20 cellular contexts compared by ENCODE assay signal in the genomic region with DNA sequence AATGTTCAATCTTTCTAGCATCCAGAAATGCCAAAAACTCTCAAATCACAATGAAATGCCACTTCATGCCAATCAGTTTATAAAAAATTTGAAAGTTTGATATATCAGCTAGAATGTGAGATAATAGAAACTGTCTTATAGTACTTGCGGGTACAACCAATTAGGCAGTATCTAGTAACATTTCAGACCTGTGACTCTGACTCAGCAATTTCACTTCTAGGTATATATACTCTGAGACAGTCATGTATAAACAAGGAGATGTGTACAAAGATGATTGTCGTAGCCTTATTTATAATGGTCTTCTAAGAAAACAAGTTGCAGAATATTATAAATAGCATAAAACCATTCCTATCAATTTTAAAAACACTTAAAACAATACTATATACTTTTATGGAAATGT.
DNase-seq lines count a peak whose midpoint lies in the region; ATAC-seq, FAIRE-seq and TF ChIP-seq lines count a peak whose summit lies in the region.
"Had no signal": no experiment of that assay in that cellular context is flagged by ENCODE, and none has a peak within 500 bp of the region (broad histone marks: within the 10 kb centered on the region; RNA-seq: fewer than 3 reads in every experiment).

No MANE protein-coding gene starts in this region.

- no peak overlapping the region for H3K18ac ChIP-seq in IMR-90 (ENCODE audit: low read depth, low read length)

- H3K56ac ChIP-seq in IMR-90 (ENCODE audit: extremely low read depth, insufficient read depth, low read length): no peak overlapping the region

- no peaks in the 10 kb centered on the region for H3K79me1 ChIP-seq in IMR-90 (ENCODE audit: low read depth in 1 of 2, low read length in 2 of 2)

- CTCF ChIA-PET in A549 (lab: Yijun Ruan, JAX) (no interaction called here), IMR-90 (lab: Yijun Ruan, JAX) (no interaction called here), K562 (lab: Yijun Ruan, JAX; ENCODE audit: low intra/inter-chr PET ratio) (no interaction called here)
- CTCF ChIA-PET in activated CD8-positive, alpha-beta T cell treated with anti-CD3 and anti-CD28 coated beads for 36 hours (lab: Charles Lee): no interaction called here

- H3K9me3 ChIP-seq in A549 (no peaks in the 10 kb centered on the region), IMR-90 (ENCODE audit: control insufficient read depth, insufficient read depth, low read length) (no peaks in the 10 kb centered on the region), K562 (replicated peaks; ENCODE audit: control insufficient read depth, insufficient read depth, low read depth, low read length) (no peaks in the 10 kb centered on the region)
- H3K9me3 ChIP-seq: BLaER1 treated with 17β-estradiol and CSF1 and Interleukin-3, amounts not matched to agents 10 nM and 100 nM; Caco-2 had no signal

- WGBS in A549 (ENCODE audit: missing lambda C conversion rate): 67% methylated on average over 2 of the region's 2 CpGs
- WGBS in IMR-90 (ENCODE audit: extremely low coverage in 2 of 2, insufficient read length in 1 of 2), 2 experiments: no CpG with 5 or more reads among the region's 2 CpGs
- 3% methylated on average over 2 of the region's 2 CpGs for WGBS in K562 (ENCODE audit: insufficient coverage, low coverage, missing lambda C conversion rate)

- H3K4me2 ChIP-seq in A549 (no peak overlapping the region), IMR-90 (ENCODE audit: low read depth, low read length) (no peak overlapping the region), K562 (ENCODE audit: insufficient read depth, low read length) (no peak overlapping the region)
- H3K4me2 ChIP-seq: BLaER1 treated with 17β-estradiol and CSF1 and Interleukin-3, amounts not matched to agents 10 nM and 100 nM had no signal

- H4K20me1 ChIP-seq in IMR-90 (ENCODE audit: insufficient read depth, low read length) (no peaks in the 10 kb centered on the region), K562 (replicated peaks; ENCODE audit: control insufficient read depth, insufficient read depth, low read length) (no peaks in the 10 kb centered on the region)
- H4K20me1 ChIP-seq: BLaER1 treated with 17β-estradiol and CSF1 and Interleukin-3, amounts not matched to agents 10 nM and 100 nM had no signal

- H2AFZ ChIP-seq in IMR-90 (replicated peaks; ENCODE audit: low read length, poor library complexity) (no peak overlapping the region), K562 (ENCODE audit: low read depth, low read length) (no peak overlapping the region)

- H4K91ac ChIP-seq in IMR-90 (ENCODE audit: insufficient read depth, low read depth, low read length): no peak overlapping the region

- H3K4me3 ChIP-seq in A549 (no peak overlapping the region), IMR-90 (ENCODE audit: insufficient read depth, low read depth, low read length) (no peak overlapping the region), K562 (no peak overlapping the region)
- H3K4me3 ChIP-seq: BLaER1 treated with 17β-estradiol and CSF1 and Interleukin-3, amounts not matched to agents 10 nM and 100 nM had no signal

- H2BK5ac ChIP-seq in IMR-90 (ENCODE audit: low read depth, low read length, poor library complexity, severe bottlenecking): no peak overlapping the region

- no peak for TF ChIP-seq POLR2A in A549 (IDR thresholded peaks at IDR 0.05; ENCODE audit: low read length)
- TF ChIP-seq POLR2A in IMR-90 (IDR thresholded peaks at IDR 0.05; ENCODE audit: low read depth, low read length): no peak
- no peak for TF ChIP-seq POLR2A in K562 (conservative IDR thresholded peaks at IDR 0.05)

- no peak overlapping the region for H3K4me3 Mint-ChIP-seq in activated CD8-positive, alpha-beta T cell treated with anti-CD3 and anti-CD28 coated beads for 36 hours
- H3K4me3 Mint-ChIP-seq: B cell; CD4-positive, alpha-beta T cell; CD8-positive, alpha-beta T cell had no signal

- H3K27me3 ChIP-seq in IMR-90 (ENCODE audit: control insufficient read depth, insufficient read depth, low read length) (no peaks in the 10 kb centered on the region), K562 (ENCODE audit: control insufficient read depth in 2 of 2, insufficient read depth in 2 of 2, low read length in 2 of 2) (peaks cover 20 to 35% of the 10 kb centered on the region in 2 experiments)
- H3K27me3 ChIP-seq: BLaER1 treated with 17β-estradiol and CSF1 and Interleukin-3, amounts not matched to agents 10 nM and 100 nM had no signal

- peaks cover 14% of the 10 kb centered on the region for H3K27me3 Mint-ChIP-seq in activated CD8-positive, alpha-beta T cell treated with anti-CD3 and anti-CD28 coated beads for 36 hours

- H2BK20ac ChIP-seq in IMR-90 (ENCODE audit: low read depth, low read length): no peak overlapping the region

- BruUV-seq in IMR-90 (replicated peaks; lab: Mats Ljungman, UMichigan): no TSS peak
- no TSS peak for BruUV-seq in K562 (replicated peaks; lab: Mats Ljungman, UMichigan)

- POLR2A ChIA-PET in A549 (lab: Yijun Ruan, JAX) (no interaction called here), IMR-90 (lab: Charles Lee; ENCODE audit: unreplicated experiment) (no interaction called here), K562 (lab: Yijun Ruan, JAX) (interaction anchor here (0.6 kb wide), 1 partner anchor 565 kb away, joined by 5 read pairs; no protein-coding TSS in a partner anchor)
- POLR2A ChIA-PET in activated CD8-positive, alpha-beta T cell treated with anti-CD3 and anti-CD28 coated beads for 36 hours (lab: Charles Lee): no interaction called here

- TF ChIP-seq CTCF in A549 (IDR thresholded peaks at IDR 0.05) (no peak), IMR-90 (conservative IDR thresholded peaks at IDR 0.05; ENCODE audit: low read depth, low read length) (no peak), K562 (IDR thresholded peaks at IDR 0.05 in 2 of 3, conservative IDR thresholded peaks at IDR 0.05 in 1 of 3; ENCODE audit: insufficient read depth in 2 of 3, low read depth in 1 of 3, low read length in 3 of 3) (no peak)
- TF ChIP-seq CTCF in activated CD8-positive, alpha-beta T cell treated with anti-CD3 and anti-CD28 coated beads for 36 hours (IDR thresholded peaks at IDR 0.05): no peak

- H3K9ac ChIP-seq in IMR-90 (ENCODE audit: low read depth, low read length) (no peak overlapping the region), K562 (ENCODE audit: insufficient read depth in 1 of 2, low read depth in 2 of 2, low read length in 2 of 2) (no peak overlapping the region)
- H3K9ac ChIP-seq: BLaER1 treated with 17β-estradiol and CSF1 and Interleukin-3, amounts not matched to agents 10 nM and 100 nM had no signal

- no peak overlapping the region for H3K27ac ChIP-seq in A549
- H3K27ac ChIP-seq in IMR-90 (ENCODE audit: insufficient read depth, low read length): no peak overlapping the region
- no peak overlapping the region for H3K27ac ChIP-seq in K562 (ENCODE audit: extremely low read depth, low read depth, low read length)
- H3K27ac ChIP-seq: BLaER1 treated with 17β-estradiol and CSF1 and Interleukin-3, amounts not matched to agents 10 nM and 100 nM; C4-2B had no signal

- no peak for TF ChIP-seq EP300 in A549 (IDR thresholded peaks at IDR 0.05)
- no peak for TF ChIP-seq EP300 in K562 (IDR thresholded peaks at IDR 0.05; ENCODE audit: low read length)

- TF ChIP-seq RAD21 in A549 (conservative IDR thresholded peaks at IDR 0.05 in 1 of 2, IDR thresholded peaks at IDR 0.05 in 1 of 2) (no peak), IMR-90 (IDR thresholded peaks at IDR 0.05; ENCODE audit: low read length) (no peak), K562 (CRISPR knock-in tag; conservative IDR thresholded peaks at IDR 0.05 in 1 of 2, IDR thresholded peaks at IDR 0.05 in 1 of 2) (no peak)

- H3K9me1 ChIP-seq in IMR-90 (ENCODE audit: insufficient read depth, low read length) (no peaks in the 10 kb centered on the region), K562 (ENCODE audit: control insufficient read depth, insufficient read depth, low read length) (no peaks in the 10 kb centered on the region)

- no peaks in the 10 kb centered on the region for H3K4me1 Mint-ChIP-seq in activated CD8-positive, alpha-beta T cell treated with anti-CD3 and anti-CD28 coated beads for 36 hours (ENCODE audit: low read depth)
- H3K4me1 Mint-ChIP-seq: B cell had no signal

- no peak overlapping the region for H2BK15ac ChIP-seq in IMR-90 (ENCODE audit: low read depth, low read length)

- no peak overlapping the region for H4K8ac ChIP-seq in IMR-90 (ENCODE audit: low read depth in 2 of 2, low read length in 2 of 2)

- H3K4me1 ChIP-seq in A549 (no peaks in the 10 kb centered on the region), IMR-90 (ENCODE audit: control insufficient read depth, insufficient read depth, low read length) (no peaks in the 10 kb centered on the region), K562 (replicated peaks in 1 of 2; ENCODE audit: control insufficient read depth in 2 of 2, insufficient read depth in 2 of 2, low read length in 2 of 2) (no peaks in the 10 kb centered on the region)
- H3K4me1 ChIP-seq: BLaER1 treated with 17β-estradiol and CSF1 and Interleukin-3, amounts not matched to agents 10 nM and 100 nM; Caco-2 had no signal

- H3K36me3 Mint-ChIP-seq in activated CD8-positive, alpha-beta T cell treated with anti-CD3 and anti-CD28 coated beads for 36 hours (ENCODE audit: low read depth): no peaks in the 10 kb centered on the region
- H3K36me3 Mint-ChIP-seq: CD8-positive, alpha-beta T cell had no signal

- H2AK9ac ChIP-seq in IMR-90 (replicated peaks; ENCODE audit: low read depth, low read length, poor library complexity): no peak overlapping the region

- no peaks in the 10 kb centered on the region for H3K36me3 ChIP-seq in IMR-90 (ENCODE audit: control insufficient read depth, insufficient read depth, low read length)
- no peaks in the 10 kb centered on the region for H3K36me3 ChIP-seq in K562 (ENCODE audit: control insufficient read depth, insufficient read depth, low read length)
- H3K36me3 ChIP-seq: BLaER1 treated with 17β-estradiol and CSF1 and Interleukin-3, amounts not matched to agents 10 nM and 100 nM had no signal

- no peak overlapping the region for H4K5ac ChIP-seq in IMR-90 (ENCODE audit: low read depth, low read length)

- H3K27ac Mint-ChIP-seq in activated CD8-positive, alpha-beta T cell treated with anti-CD3 and anti-CD28 coated beads for 36 hours: no peak overlapping the region
- H3K27ac Mint-ChIP-seq: B cell; CD4-positive, alpha-beta T cell; CD8-positive, alpha-beta T cell had no signal

- DNase-seq in A549 (ENCODE audit: low read depth in 1 of 2, low spot score in 1 of 2) (no peak), IMR-90 (no peak), K562 (ENCODE audit: extremely low read depth in 1 of 4, low spot score in 3 of 4) (no peak), GM19238 (ENCODE audit: insufficient read length, low spot score) (no peak)
- no peak for DNase-seq in activated CD8-positive, alpha-beta T cell treated with anti-CD3 and anti-CD28 coated beads for 36 hours
- DNase-seq: 8988T; AML-193; Caco-2; Calu3; CD4-positive, alpha-beta T cell; CD8-positive, alpha-beta T cell; DMS79 treated with DMSO at 0.1 percent for 48 hours; GF-D8 had no signal

- H3K9me3 Mint-ChIP-seq in activated CD8-positive, alpha-beta T cell treated with anti-CD3 and anti-CD28 coated beads for 36 hours: no peaks in the 10 kb centered on the region
- H3K9me3 Mint-ChIP-seq: CD4-positive, alpha-beta T cell; CD8-positive, alpha-beta T cell had no signal

- H2BK120ac ChIP-seq in IMR-90 (ENCODE audit: low read depth, low read length): no peak overlapping the region

- intact Hi-C loops in IMR-90 (cut with micrococcal nuclease) (no loop called here), K562 (cut with micrococcal nuclease) (no loop called here)
- intact Hi-C loops in activated CD8-positive, alpha-beta T cell treated with anti-CD3 and anti-CD28 coated beads for 36 hours (cut with micrococcal nuclease): no loop called here

- dilution Hi-C loops in IMR-90 (cut with HindIII; ENCODE audit: low sequenced_read_pairs, unreplicated experiment): no loop called here

- H3K14ac ChIP-seq in IMR-90 (replicated peaks; ENCODE audit: low read depth, low read length): no peak overlapping the region

- in situ Hi-C loops in IMR-90 (cut with MboI; ENCODE audit: low sequenced_read_pairs): no loop called here
- in situ Hi-C loops in K562 (cut with MboI): no loop called here

- FAIRE-seq in A549 (lab: Jason Lieb, UNC): no peak
- no peak for FAIRE-seq in K562 (lab: Jason Lieb, UNC)
- FAIRE-seq: A204.1, D721Med, G401.6, GM12891 had no signal

- ATAC-seq in A549 (no peak), IMR-90 (ENCODE audit: low read depth) (no peak), K562 (no peak)
- ATAC-seq in activated CD8-positive, alpha-beta T cell treated with anti-CD3 and anti-CD28 coated beads for 36 hours: no peak
- ATAC-seq: CD8-positive, alpha-beta T cell had no signal

- no peak overlapping the region for H2AK5ac ChIP-seq in IMR-90 (ENCODE audit: low read depth, low read length)

- no peaks in the 10 kb centered on the region for H3K79me2 ChIP-seq in K562 (ENCODE audit: control insufficient read depth, insufficient read depth, low read length)

- no peak overlapping the region for H3K4ac ChIP-seq in IMR-90 (ENCODE audit: low read depth, low read length)

- no peak overlapping the region for H3K23ac ChIP-seq in IMR-90 (ENCODE audit: low read depth, low read length)
